1 cellular context compared by ENCODE assay signal in genomic region chr14:54488646-54489317, GRCh38.
A peak's percentile ranks its signal among the peaks of the same experiment; 100 is the strongest.
TF ChIP-seq lines count a peak whose summit lies in the region.

TSS of gene GMFB (minus strand) at chr14:54488980. CDS start at chr14:54488927, 53 bp downstream.

TF ChIP-seq in HepG2, 621 proteins besides CTCF, POLR2A, EP300 and RAD21 (continued from another document and continues in another):
- TF ChIP-seq ZNF331 (CRISPR knock-in tag; IDR thresholded peaks at IDR 0.05): peak; percentile 54; the same call in 1 of the 2 replicates
- no peak for TF ChIP-seq ZNF792 (CRISPR knock-in tag; IDR thresholded peaks at IDR 0.05)
- TF ChIP-seq FOXO1 (CRISPR knock-in tag; IDR thresholded peaks at IDR 0.05): no peak
- no peak for TF ChIP-seq ARHGAP35 (CRISPR knock-in tag; IDR thresholded peaks at IDR 0.05; ENCODE audit: borderline replicate concordance)
- TF ChIP-seq SIX4 (CRISPR knock-in tag; IDR thresholded peaks at IDR 0.05): 0 out of 2 replicates have a peak, but pooled peaks have one; percentile 19
- TF ChIP-seq FOXP1 (IDR thresholded peaks at IDR 0.05): no peak
- no peak for TF ChIP-seq FOXP1 (CRISPR knock-in tag; IDR thresholded peaks at IDR 0.05)
- TF ChIP-seq ZC3H4 (CRISPR knock-in tag; IDR thresholded peaks at IDR 0.05; ENCODE audit: borderline replicate concordance): no peak
- TF ChIP-seq PPARG (CRISPR knock-in tag; conservative IDR thresholded peaks at IDR 0.05): peak; percentile 57
- TF ChIP-seq ZSCAN31 (CRISPR knock-in tag; IDR thresholded peaks at IDR 0.05; ENCODE audit: low read depth): no peak; the same call in 1 of the 2 replicates
- TF ChIP-seq MAFK (conservative IDR thresholded peaks at IDR 0.05 in 1 of 2, IDR thresholded peaks at IDR 0.05 in 1 of 2; ENCODE audit: low read length in 2 of 2): no peak
- TF ChIP-seq, protein P1, sequence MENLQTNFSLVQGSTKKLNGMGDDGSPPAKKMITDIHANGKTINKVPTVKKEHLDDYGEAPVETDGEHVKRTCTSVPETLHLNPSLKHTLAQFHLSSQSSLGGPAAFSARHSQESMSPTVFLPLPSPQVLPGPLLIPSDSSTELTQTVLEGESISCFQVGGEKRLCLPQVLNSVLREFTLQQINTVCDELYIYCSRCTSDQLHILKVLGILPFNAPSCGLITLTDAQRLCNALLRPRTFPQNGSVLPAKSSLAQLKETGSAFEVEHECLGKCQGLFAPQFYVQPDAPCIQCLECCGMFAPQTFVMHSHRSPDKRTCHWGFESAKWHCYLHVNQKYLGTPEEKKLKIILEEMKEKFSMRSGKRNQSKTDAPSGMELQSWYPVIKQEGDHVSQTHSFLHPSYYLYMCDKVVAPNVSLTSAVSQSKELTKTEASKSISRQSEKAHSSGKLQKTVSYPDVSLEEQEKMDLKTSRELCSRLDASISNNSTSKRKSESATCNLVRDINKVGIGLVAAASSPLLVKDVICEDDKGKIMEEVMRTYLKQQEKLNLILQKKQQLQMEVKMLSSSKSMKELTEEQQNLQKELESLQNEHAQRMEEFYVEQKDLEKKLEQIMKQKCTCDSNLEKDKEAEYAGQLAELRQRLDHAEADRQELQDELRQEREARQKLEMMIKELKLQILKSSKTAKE (CRISPR knock-in tag; IDR thresholded peaks at IDR 0.05; ENCODE audit: borderline replicate concordance): no peak
- TF ChIP-seq ZNF713 (CRISPR knock-in tag; IDR thresholded peaks at IDR 0.05): no peak
- no peak for TF ChIP-seq PBX3 (CRISPR knock-in tag; IDR thresholded peaks at IDR 0.05; ENCODE audit: borderline replicate concordance)
- peak; percentile 64; the same call in 1 of the 2 replicates for TF ChIP-seq GATAD2A (CRISPR knock-in tag; IDR thresholded peaks at IDR 0.05)
- 0 out of 2 replicates have a peak, but pooled peaks have one; percentile 33 for TF ChIP-seq ZNF567 (CRISPR knock-in tag; IDR thresholded peaks at IDR 0.05; ENCODE audit: borderline replicate concordance)
- no peak for TF ChIP-seq FOXA1 (IDR thresholded peaks at IDR 0.05)
- no peak for TF ChIP-seq FOXA1 (CRISPR knock-in tag; IDR thresholded peaks at IDR 0.05)
- TF ChIP-seq ZNF557 (CRISPR knock-in tag; IDR thresholded peaks at IDR 0.05): no peak
- peak; percentile 78 for TF ChIP-seq HOXA3 (CRISPR knock-in tag; IDR thresholded peaks at IDR 0.05)
- TF ChIP-seq ZGPAT (CRISPR knock-in tag; IDR thresholded peaks at IDR 0.05): peak; percentile 90
- TF ChIP-seq ZFY (CRISPR knock-in tag; IDR thresholded peaks at IDR 0.05): peak; percentile 84
- no peak; the same call in 1 of the 2 replicates for TF ChIP-seq ZBTB38 (CRISPR knock-in tag; IDR thresholded peaks at IDR 0.05)
- no peak for TF ChIP-seq FUBP1 (CRISPR knock-in tag; IDR thresholded peaks at IDR 0.05; ENCODE audit: borderline replicate concordance)
- TF ChIP-seq, protein P2, sequence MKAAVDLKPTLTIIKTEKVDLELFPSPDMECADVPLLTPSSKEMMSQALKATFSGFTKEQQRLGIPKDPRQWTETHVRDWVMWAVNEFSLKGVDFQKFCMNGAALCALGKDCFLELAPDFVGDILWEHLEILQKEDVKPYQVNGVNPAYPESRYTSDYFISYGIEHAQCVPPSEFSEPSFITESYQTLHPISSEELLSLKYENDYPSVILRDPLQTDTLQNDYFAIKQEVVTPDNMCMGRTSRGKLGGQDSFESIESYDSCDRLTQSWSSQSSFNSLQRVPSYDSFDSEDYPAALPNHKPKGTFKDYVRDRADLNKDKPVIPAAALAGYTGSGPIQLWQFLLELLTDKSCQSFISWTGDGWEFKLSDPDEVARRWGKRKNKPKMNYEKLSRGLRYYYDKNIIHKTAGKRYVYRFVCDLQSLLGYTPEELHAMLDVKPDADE (CRISPR knock-in tag; IDR thresholded peaks at IDR 0.05): no peak
- no peak for TF ChIP-seq ZNF609 (CRISPR knock-in tag; IDR thresholded peaks at IDR 0.05; ENCODE audit: borderline replicate concordance)
- TF ChIP-seq UBTF (CRISPR knock-in tag; IDR thresholded peaks at IDR 0.05): peak; percentile 81
- peak; percentile 65; the same call in 1 of the 2 replicates for TF ChIP-seq ZNF225 (CRISPR knock-in tag; IDR thresholded peaks at IDR 0.05)
- no peak for TF ChIP-seq PLSCR1 (CRISPR knock-in tag; IDR thresholded peaks at IDR 0.05; ENCODE audit: borderline replicate concordance)
- TF ChIP-seq ZNF75D (CRISPR knock-in tag; IDR thresholded peaks at IDR 0.05; ENCODE audit: borderline replicate concordance): no peak
- TF ChIP-seq ZNF296 (CRISPR knock-in tag; conservative IDR thresholded peaks at IDR 0.05): no peak
- TF ChIP-seq AGO2 (optimal IDR thresholded peaks at IDR 0.05; ENCODE audit: low read depth, low read length): peak; percentile 84
- 0 out of 2 replicates have a peak, but pooled peaks have one; percentile 23 for TF ChIP-seq SRY (CRISPR knock-in tag; IDR thresholded peaks at IDR 0.05)
- TF ChIP-seq LCORL (IDR thresholded peaks at IDR 0.05): no peak
- TF ChIP-seq LCORL (CRISPR knock-in tag; IDR thresholded peaks at IDR 0.05): peak; percentile 62; the same call in 1 of the 2 replicates
- no peak for TF ChIP-seq LRRFIP1 (CRISPR knock-in tag; conservative IDR thresholded peaks at IDR 0.05)
- peak; percentile 52; the same call in 1 of the 2 replicates for TF ChIP-seq KDM5A (IDR thresholded peaks at IDR 0.05; ENCODE audit: borderline replicate concordance, low read length)
- no peak for TF ChIP-seq ATF7 (IDR thresholded peaks at IDR 0.05)
- no peak for TF ChIP-seq ATF7 (CRISPR knock-in tag; IDR thresholded peaks at IDR 0.05)
- peak; percentile 96 for TF ChIP-seq POGZ (CRISPR knock-in tag; IDR thresholded peaks at IDR 0.05)
- peak; percentile 61; the same call in 1 of the 2 replicates for TF ChIP-seq ZMAT3 (CRISPR knock-in tag; conservative IDR thresholded peaks at IDR 0.05)
- peak; percentile 72 for TF ChIP-seq DMAP1 (CRISPR knock-in tag; IDR thresholded peaks at IDR 0.05)
- TF ChIP-seq CREM (IDR thresholded peaks at IDR 0.05): no peak; the same call in 1 of the 2 replicates
- TF ChIP-seq CREM (CRISPR knock-in tag; IDR thresholded peaks at IDR 0.05): no peak
- TF ChIP-seq IKZF1 (IDR thresholded peaks at IDR 0.05): no peak
- TF ChIP-seq AGO1 (IDR thresholded peaks at IDR 0.05; ENCODE audit: low read depth, low read length, poor library complexity, severe bottlenecking): peak; percentile 34
- no peak for TF ChIP-seq ZNF629 (CRISPR knock-in tag; conservative IDR thresholded peaks at IDR 0.05)
- TF ChIP-seq GTF2F1 (IDR thresholded peaks at IDR 0.05; ENCODE audit: low read length): no peak
- TF ChIP-seq PLRG1 (conservative IDR thresholded peaks at IDR 0.05): no peak
- peak in 1 of 2 experiments; percentile 67; a peak in 1 of 4 replicates for TF ChIP-seq KLF16 (CRISPR knock-in tag; IDR thresholded peaks at IDR 0.05)
- TF ChIP-seq CCDC6 (CRISPR knock-in tag; IDR thresholded peaks at IDR 0.05): no peak
- no peak for TF ChIP-seq RFX5 (IDR thresholded peaks at IDR 0.05; ENCODE audit: low read depth, low read length)
- no peak for TF ChIP-seq KAT7 (CRISPR knock-in tag; IDR thresholded peaks at IDR 0.05; ENCODE audit: borderline replicate concordance)
